Comparison of ENCODE assay signal across 1 cellular context in the genomic region with DNA sequence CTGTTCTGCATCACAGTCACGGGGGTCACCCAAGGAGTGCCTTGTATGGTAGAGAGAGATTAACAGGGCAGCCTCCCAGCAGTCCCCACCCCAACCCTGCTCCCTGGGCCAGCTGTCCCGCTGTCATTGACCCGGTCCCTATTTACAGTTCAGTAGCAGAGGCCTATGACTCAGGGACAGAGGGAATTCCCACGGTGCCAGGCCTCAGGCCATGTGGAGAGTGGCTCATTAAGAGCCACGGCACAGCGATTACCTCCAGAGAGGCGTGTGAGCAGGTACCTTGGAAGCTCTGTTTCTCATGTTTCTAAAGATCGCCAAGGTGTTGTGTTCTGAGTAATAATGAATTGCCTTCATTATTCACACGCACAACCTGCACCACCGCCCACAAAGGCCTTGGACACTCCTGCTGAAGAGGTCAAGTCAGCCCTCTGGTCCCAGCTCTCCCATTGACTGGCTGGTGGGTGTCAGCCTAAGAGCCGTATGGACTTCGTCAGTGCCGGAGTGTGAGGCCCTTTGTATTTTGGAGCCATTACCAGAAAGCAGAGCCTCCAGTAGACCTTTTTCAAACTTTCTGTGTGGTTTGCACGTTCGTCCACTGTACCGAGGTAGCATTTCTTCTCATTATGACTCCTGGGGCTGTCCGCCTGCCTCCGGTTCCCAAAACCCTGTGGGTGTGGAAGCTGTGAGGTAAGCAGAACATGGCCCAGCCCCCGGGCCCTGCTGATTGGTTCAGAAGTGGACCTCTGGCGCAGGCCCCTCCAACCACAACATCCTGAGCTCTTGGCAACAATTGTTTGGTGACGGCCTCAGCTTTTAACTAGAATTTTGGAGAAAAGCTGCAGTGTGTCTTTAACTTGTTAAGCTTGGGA.
TF ChIP-seq lines count a peak whose summit lies in the region.

No MANE protein-coding gene starts in this region.

TF ChIP-seq in SK-N-SH, 30 proteins besides CTCF, POLR2A, EP300 and RAD21 (continued from another document):
- TF ChIP-seq, protein P1, sequence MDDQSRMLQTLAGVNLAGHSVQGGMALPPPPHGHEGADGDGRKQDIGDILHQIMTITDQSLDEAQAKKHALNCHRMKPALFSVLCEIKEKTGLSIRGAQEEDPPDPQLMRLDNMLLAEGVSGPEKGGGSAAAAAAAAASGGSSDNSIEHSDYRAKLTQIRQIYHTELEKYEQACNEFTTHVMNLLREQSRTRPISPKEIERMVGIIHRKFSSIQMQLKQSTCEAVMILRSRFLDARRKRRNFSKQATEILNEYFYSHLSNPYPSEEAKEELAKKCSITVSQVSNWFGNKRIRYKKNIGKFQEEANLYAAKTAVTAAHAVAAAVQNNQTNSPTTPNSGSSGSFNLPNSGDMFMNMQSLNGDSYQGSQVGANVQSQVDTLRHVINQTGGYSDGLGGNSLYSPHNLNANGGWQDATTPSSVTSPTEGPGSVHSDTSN (IDR thresholded peaks at IDR 0.05): no peak
